20 cellular contexts compared by ENCODE assay signal in genomic region chr10:17841055-17841454, GRCh38. TPM values are rescaled to one million over a fixed set of nuclear protein-coding genes. Genes with fewer than 3 reads are reported as not detected.
"Had no signal": no experiment of that assay in that cellular context is flagged by ENCODE, and none has a peak within 500 bp of the region (broad histone marks: within the 10 kb centered on the region; RNA-seq: fewer than 3 reads in every experiment).

No MANE protein-coding gene starts in this region.

- ATAC-seq: activated CD4-positive, alpha-beta T cell treated with anti-CD3 and anti-CD28 coated beads for 36 hours; activated CD8-positive, alpha-beta T cell treated with anti-CD3 and anti-CD28 coated beads for 36 hours; heart left ventricle; left colon; naive thymus-derived CD8-positive, alpha-beta T cell; right cardiac atrium; stimulated activated effector memory CD8-positive, alpha-beta T cell treated with anti-CD3 and anti-CD28 coated beads, Interleukin-12 subunit alpha, Interleukin-12 subunit beta, amount 100 ng/mL, for 72 hours had no signal

- H3K36me3 ChIP-seq: colonic mucosa, neutrophil, tibial artery, vagina, WERI-Rb-1 had no signal

- H3K27me3 ChIP-seq: colonic mucosa, heart left ventricle, vagina had no signal

- DNase-seq: activated CD4-positive, alpha-beta T cell treated with anti-CD3 and anti-CD28 coated beads for 36 hours; activated CD8-positive, alpha-beta memory T cell treated with anti-CD3 and anti-CD28 coated beads, Interleukin-2, amount 50 U/mL, for 4 hours; activated CD8-positive, alpha-beta T cell treated with anti-CD3 and anti-CD28 coated beads for 36 hours; activated naive CD4-positive, alpha-beta T cell; caudate nucleus; colonic mucosa; effector memory CD4-positive, alpha-beta T cell; heart left ventricle; left colon; naive thymus-derived CD8-positive, alpha-beta T cell; right cardiac atrium; T1000; tibial artery; WERI-Rb-1 had no signal

- H3K4me3 ChIP-seq: colonic mucosa, heart left ventricle, smooth muscle cell, tibial artery, vagina had no signal

RNA-seq across cellular contexts. Expression of gene MRC1, which starts 31.9 kb away (rescaled TPM):
- total RNA-seq: activated CD8-positive, alpha-beta T cell treated with anti-CD3 and anti-CD28 coated beads for 36 hours; epithelial cell of proximal tubule; progenitor cell of endocrine pancreas; smooth muscle cell had no signal
- polyA plus RNA-seq: naive thymus-derived CD8-positive, alpha-beta T cell; smooth muscle cell had no signal
